8 cellular contexts compared by ENCODE assay signal in genomic region chr2:157628532-157629415, GRCh38.
DNase-seq lines count a peak whose midpoint lies in the region; ATAC-seq and TF ChIP-seq lines count a peak whose summit lies in the region.

ACVR1C (minus strand) TSS chr2:157628864; CDS start chr2:157628644, 220 bp downstream.

- TF ChIP-seq CTCF in GM12873 (IDR thresholded peaks at IDR 0.05; ENCODE audit: insufficient read depth, low read depth, low read length, missing control alignments) (peak; percentile 64), brain microvascular endothelial cell (IDR thresholded peaks at IDR 0.05; ENCODE audit: low read depth, low read length, missing control alignments) (peak; percentile 80)

- in situ Hi-C loops in brain microvascular endothelial cell (cut with HindIII; ENCODE audit: low pct_ligation_motif_present, low sequenced_read_pairs): no loop called here

- DNase-seq in NCI-H1048 (lab: John Stamatoyannopoulos, UW) (peak; percentile 64), T1000 (lab: John Stamatoyannopoulos, UW) (peak; percentile 64), brain microvascular endothelial cell (peak; percentile 53), skeletal muscle cell (ENCODE audit: low read depth) (no peak), OCI-M2 (lab: John Stamatoyannopoulos, UW; ENCODE audit: unreplicated experiment) (no peak)

- no peaks in the 10 kb centered on the region for H3K4me1 ChIP-seq in iPS-15b (ENCODE audit: control insufficient read depth, insufficient read depth, low read length)

- H3K36me3 ChIP-seq in brain microvascular endothelial cell (replicated peaks) (no peaks in the 10 kb centered on the region), iPS-15b (ENCODE audit: control insufficient read depth, insufficient read depth, low read length) (no peaks in the 10 kb centered on the region)

- H3K9me3 ChIP-seq in iPS-15b (ENCODE audit: control insufficient read depth, insufficient read depth, low read length): no peaks in the 10 kb centered on the region

- no peak within 1 kb of the TSS for H3K9ac ChIP-seq in iPS-15b (ENCODE audit: low read depth, low read length)

- no peak within 1 kb of the TSS for H3K27ac ChIP-seq in brain microvascular endothelial cell

- peak; percentile 90 for ATAC-seq in HG02588 (IDR thresholded peaks at IDR 0.05; ENCODE audit: unreplicated experiment)

- H3K4me3 ChIP-seq in brain microvascular endothelial cell (ENCODE audit: low read depth, low read length) (peak within 1 kb of the TSS; percentile 60), iPS-15b (ENCODE audit: low read depth, low read length) (peak within 1 kb of the TSS; percentile 82), skeletal muscle cell (ENCODE audit: low read depth, low read length) (peak within 1 kb of the TSS; percentile 58)

- peaks cover 7% of the 10 kb centered on the region for H3K27me3 ChIP-seq in brain microvascular endothelial cell (replicated peaks)
- peaks cover 50% of the 10 kb centered on the region for H3K27me3 ChIP-seq in iPS-15b (ENCODE audit: control insufficient read depth, insufficient read depth, low read length)

Comparison
In these comparisons a context has a peak if more than half of its experiments do, and no peak if none do; other contexts are left out.
1. DNase-seq: peak in NCI-H1048 (single experiment), T1000 (single experiment) and brain microvascular endothelial cell (single experiment); none in skeletal muscle cell (single experiment) and OCI-M2 (single experiment).
2. Peak in every context shown above with its lines, with median percentiles within 50 percentile points of each other: H3K4me3 ChIP-seq.